ENCODE assay signal across 10 cellular contexts in genomic region chr20:57393321-57394086, GRCh38. TPM values are rescaled to one million over a fixed set of nuclear protein-coding genes. Genes with fewer than 3 reads are reported as not detected.
A peak's percentile ranks its signal among the peaks of the same experiment; 100 is the strongest.
DNase-seq lines count a peak whose midpoint lies in the region; ATAC-seq and TF ChIP-seq lines count a peak whose summit lies in the region.
"Had no signal": no experiment of that assay in that cellular context is flagged by ENCODE, and none has a peak within 500 bp of the region (broad histone marks: within the 10 kb centered on the region; RNA-seq: fewer than 3 reads in every experiment).

No MANE protein-coding gene starts in this region.

- intact Hi-C loops in spleen (cut with DNase I; ENCODE audit: low total_unique reads), result no loop called here

- peak overlapping the region; percentile 84 for H3K9ac ChIP-seq in OCI-LY1 (ENCODE audit: low read length)

- peaks cover 28% of the 10 kb centered on the region for H3K79me2 ChIP-seq in OCI-LY1 (ENCODE audit: insufficient read depth, low read length)

- H3K36me3 ChIP-seq in OCI-LY1 (ENCODE audit: insufficient read depth, low read length), result peaks cover 61% of the 10 kb centered on the region
- H3K36me3 ChIP-seq in spleen, result peaks cover 0 to 54% (median 38%) of the 10 kb centered on the region in 6 donors

- no peak for TF ChIP-seq POLR2A in spleen (IDR thresholded peaks at IDR 0.05)

- H3K9me2 ChIP-seq in OCI-LY1 (ENCODE audit: low read depth, low read length), result no peaks in the 10 kb centered on the region

- peak overlapping the region; percentile 74 for H3K4me3 ChIP-seq in OCI-LY1 (ENCODE audit: low read depth, low read length, poor library complexity, severe bottlenecking)
- H3K4me3 ChIP-seq in spleen, result peak overlapping the region; percentile 64 to 94 (median 76)

- H3K4me1 ChIP-seq in OCI-LY1 (ENCODE audit: insufficient read depth, low read length, severe bottlenecking) (peaks cover 83% of the 10 kb centered on the region), spleen (peaks cover 68 to 92% (median 88%) of the 10 kb centered on the region in 6 donors)

- H3K27me3 ChIP-seq in OCI-LY1 (ENCODE audit: insufficient read depth, low read length) (no peaks in the 10 kb centered on the region), spleen (replicated peaks in 1 of 7) (no peaks in the 10 kb centered on the region)

- no peak for TF ChIP-seq CTCF in OCI-LY1 (IDR thresholded peaks at IDR 0.05; ENCODE audit: low read length)
- no peak for TF ChIP-seq CTCF in spleen (IDR thresholded peaks at IDR 0.05 in 8 of 11, conservative IDR thresholded peaks at IDR 0.05 in 3 of 11)

- DNase-seq in SHP77 (lab: John Stamatoyannopoulos, UW), result peak; percentile 56 to 57
- DNase-seq in SHP77 treated with DMSO at 0.1 percent for 48 hours (lab: John Stamatoyannopoulos, UW), result no peak
- DNase-seq in globus pallidus (ENCODE audit: low spot score), result peak; percentile 9
- DNase-seq in spleen, result peak; percentile 72
- DNase-seq: foreskin fibroblast, WERI-Rb-1 had no signal

- no peaks in the 10 kb centered on the region for H4K20me1 ChIP-seq in OCI-LY1 (ENCODE audit: insufficient read depth, low read length)

- peaks cover 12% of the 10 kb centered on the region; the same call in 1 of the 2 replicates for H3F3A ChIP-seq in OCI-LY1 (ENCODE audit: insufficient read depth, low read length)

- H2AFZ ChIP-seq in OCI-LY1 (ENCODE audit: low read length), result no peak overlapping the region

- ATAC-seq in GM19328 (IDR thresholded peaks at IDR 0.05; ENCODE audit: unreplicated experiment) (no peak), GM18520 (IDR thresholded peaks at IDR 0.05; ENCODE audit: unreplicated experiment) (no peak), HG02642 (IDR thresholded peaks at IDR 0.05; ENCODE audit: poor library complexity, unreplicated experiment) (no peak)

- no peaks in the 10 kb centered on the region for H3K9me3 ChIP-seq in OCI-LY1 (ENCODE audit: low read length)
- no peaks in the 10 kb centered on the region for H3K9me3 ChIP-seq in spleen

- H3K27ac ChIP-seq in OCI-LY1 (ENCODE audit: low read depth, low read length, poor library complexity, severe bottlenecking) (peak overlapping the region; percentile 97), spleen (peak overlapping the region; percentile 80 to 98 (median 92))
- H3K27ac ChIP-seq: WERI-Rb-1 had no signal

- peak overlapping the region; percentile 95 for H3K4me2 ChIP-seq in OCI-LY1 (ENCODE audit: low read length)

- WGBS in spleen, 5 donors, result 61 to 75% (median 71%) methylated on average over 14 of the region's 14 CpGs

RNA-seq across cellular contexts. Expression of gene RBM38, which starts 2.3 kb away (rescaled TPM):
- total RNA-seq in spleen, result 100 to 1,000 TPM in 1 of 7 donors, 10 to 100 TPM in 6; 49.2 to 120 (median 61.6) TPM
- 10 to 100 TPM; 48.6 to 87.8 (median 81.2) TPM for polyA plus RNA-seq in spleen

RNA-seq across cellular contexts. Expression of gene RAE1, which starts 42.4 kb away (rescaled TPM):
- 10 to 100 TPM; 22.0 to 41.3 (median 24.2) TPM for total RNA-seq in spleen
- 10 to 100 TPM; 16.2 to 20.2 (median 16.7) TPM for polyA plus RNA-seq in spleen
